Comparison of ENCODE assay signal across 1 cellular context in the genomic region with DNA sequence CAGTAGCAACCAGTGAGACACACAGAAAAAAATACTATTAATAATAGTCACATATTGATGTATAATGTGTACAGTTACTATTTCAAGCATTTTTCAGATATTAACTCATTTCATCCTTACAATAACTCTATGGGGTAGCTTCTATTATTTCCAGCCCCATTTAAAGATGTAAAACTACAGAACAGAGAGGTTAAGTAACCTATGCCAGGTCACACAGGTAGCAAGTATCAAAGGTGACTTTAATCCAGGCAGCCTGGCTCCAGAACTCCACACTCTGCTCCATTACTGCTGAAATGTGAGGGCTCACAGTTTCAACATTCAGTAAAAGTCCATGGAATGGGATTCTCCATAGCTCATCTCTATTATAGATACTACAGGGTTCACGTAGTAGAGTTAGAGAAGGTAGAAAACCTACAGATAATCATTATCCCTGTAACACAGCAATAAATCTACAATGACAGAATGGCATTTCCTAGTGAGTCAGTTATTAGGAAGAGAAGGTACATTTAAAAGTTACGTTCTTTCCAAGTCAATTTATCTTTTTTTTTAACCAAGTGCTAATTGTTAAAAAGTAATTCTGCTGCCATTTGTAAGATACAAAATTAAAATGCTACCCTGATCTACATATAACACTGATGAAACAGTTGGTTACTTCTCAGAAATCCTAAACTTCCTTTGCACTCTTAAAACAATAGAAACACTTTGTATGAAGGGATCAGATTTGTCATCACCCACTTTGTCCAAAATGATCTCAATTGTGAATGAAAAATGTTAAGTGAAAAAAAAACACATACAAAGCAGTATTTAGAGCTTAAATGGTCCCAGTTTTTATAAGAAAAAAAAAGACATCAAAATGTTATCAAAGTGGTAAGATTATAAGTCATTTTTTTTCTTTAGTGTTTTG.
TF ChIP-seq lines count a peak whose summit lies in the region.

No MANE protein-coding gene starts in this region.

TF ChIP-seq in SK-N-SH treated with all-trans-retinoic acid at 6 μM for 48 hours, 23 proteins besides CTCF, POLR2A, EP300 and RAD21 (continued from another document):
- TF ChIP-seq, protein P1, sequence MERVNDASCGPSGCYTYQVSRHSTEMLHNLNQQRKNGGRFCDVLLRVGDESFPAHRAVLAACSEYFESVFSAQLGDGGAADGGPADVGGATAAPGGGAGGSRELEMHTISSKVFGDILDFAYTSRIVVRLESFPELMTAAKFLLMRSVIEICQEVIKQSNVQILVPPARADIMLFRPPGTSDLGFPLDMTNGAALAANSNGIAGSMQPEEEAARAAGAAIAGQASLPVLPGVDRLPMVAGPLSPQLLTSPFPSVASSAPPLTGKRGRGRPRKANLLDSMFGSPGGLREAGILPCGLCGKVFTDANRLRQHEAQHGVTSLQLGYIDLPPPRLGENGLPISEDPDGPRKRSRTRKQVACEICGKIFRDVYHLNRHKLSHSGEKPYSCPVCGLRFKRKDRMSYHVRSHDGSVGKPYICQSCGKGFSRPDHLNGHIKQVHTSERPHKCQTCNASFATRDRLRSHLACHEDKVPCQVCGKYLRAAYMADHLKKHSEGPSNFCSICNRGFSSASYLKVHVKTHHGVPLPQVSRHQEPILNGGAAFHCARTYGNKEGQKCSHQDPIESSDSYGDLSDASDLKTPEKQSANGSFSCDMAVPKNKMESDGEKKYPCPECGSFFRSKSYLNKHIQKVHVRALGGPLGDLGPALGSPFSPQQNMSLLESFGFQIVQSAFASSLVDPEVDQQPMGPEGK (CRISPR knock-in tag; IDR thresholded peaks at IDR 0.05; ENCODE audit: borderline replicate concordance), result no peak
- TF ChIP-seq CSDC2 (CRISPR knock-in tag; IDR thresholded peaks at IDR 0.05), result no peak
- no peak for TF ChIP-seq BACH2 (CRISPR knock-in tag; IDR thresholded peaks at IDR 0.05; ENCODE audit: borderline replicate concordance)
- TF ChIP-seq TCF4 (CRISPR knock-in tag; IDR thresholded peaks at IDR 0.05; ENCODE audit: borderline replicate concordance), result no peak
- no peak for TF ChIP-seq ESRRG (CRISPR knock-in tag; IDR thresholded peaks at IDR 0.05)
- TF ChIP-seq TOX (CRISPR knock-in tag; IDR thresholded peaks at IDR 0.05; ENCODE audit: borderline replicate concordance), result no peak
